ENCODE assay signal across 8 cellular contexts in the genomic region with DNA sequence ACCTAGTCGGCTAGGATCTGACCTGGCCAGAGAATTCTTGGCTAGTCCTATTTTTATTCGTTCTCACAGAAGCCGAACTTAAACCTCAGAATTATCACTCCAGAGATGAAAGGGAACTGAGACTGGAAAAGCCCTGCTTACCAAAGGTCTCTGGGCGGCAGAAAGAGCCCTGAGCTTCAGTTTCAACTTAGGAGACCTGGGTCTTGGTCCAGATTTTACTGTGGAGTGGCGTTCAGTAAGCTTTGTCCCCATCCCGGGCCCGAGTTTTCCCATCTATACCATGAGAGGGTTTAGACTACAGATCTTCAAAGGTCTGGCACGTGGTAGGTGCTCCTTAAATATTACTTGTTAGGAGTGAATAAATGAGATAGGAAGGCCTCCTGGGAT. TPM values are rescaled to one million over a fixed set of nuclear protein-coding genes. Genes with fewer than 3 reads are reported as not detected.
DNase-seq lines count a peak whose midpoint lies in the region; ATAC-seq and TF ChIP-seq lines count a peak whose summit lies in the region.

No MANE protein-coding gene starts in this region.

- ATAC-seq in GM18907 (IDR thresholded peaks at IDR 0.05; ENCODE audit: unreplicated experiment) (peak; percentile 18), HG03196 (IDR thresholded peaks at IDR 0.05; ENCODE audit: unreplicated experiment) (peak; percentile 11), HG02642 (IDR thresholded peaks at IDR 0.05; ENCODE audit: poor library complexity, unreplicated experiment) (no peak)
- ATAC-seq in activated T-helper 17 cell treated with anti-CD3 and anti-CD28 coated beads, Interleukin-2, amount 50 U/mL, for 72 hours (replicated peaks) = peak; percentile 3

- DNase-seq in immature natural killer cell (peak in 2 of 3 donors; percentile 0 to 6), substantia nigra (lab: John Stamatoyannopoulos, UW) (no peak), cerebellum (ENCODE audit: low spot score) (no peak), GM13976 (ENCODE audit: low spot score) (no peak)

- peak overlapping the region; percentile 93 for H3K4me3 Mint-ChIP-seq in activated T-helper 17 cell treated with anti-CD3 and anti-CD28 coated beads, Interleukin-2, amount 50 U/mL, for 72 hours
- peak overlapping the region; percentile 92 to 96 (median 92) for H3K4me3 Mint-ChIP-seq in immature natural killer cell

- in situ Hi-C loops in GM13976 (cut with MboI; ENCODE audit: low sequenced_read_pairs, unreplicated experiment) = no loop called here

- peak overlapping the region; percentile 89 for H3K27ac Mint-ChIP-seq in activated T-helper 17 cell treated with anti-CD3 and anti-CD28 coated beads, Interleukin-2, amount 50 U/mL, for 72 hours
- H3K27ac Mint-ChIP-seq in immature natural killer cell = peak overlapping the region; percentile 71 to 95 (median 84)

- no peaks in the 10 kb centered on the region for H3K9me3 Mint-ChIP-seq in activated T-helper 17 cell treated with anti-CD3 and anti-CD28 coated beads, Interleukin-2, amount 50 U/mL, for 72 hours
- no peaks in the 10 kb centered on the region for H3K9me3 Mint-ChIP-seq in immature natural killer cell

- peak overlapping the region; percentile 46 for H3K27ac ChIP-seq in substantia nigra (ENCODE audit: low read depth, low read length, poor library complexity, severe bottlenecking)

- H3K27me3 Mint-ChIP-seq in activated T-helper 17 cell treated with anti-CD3 and anti-CD28 coated beads, Interleukin-2, amount 50 U/mL, for 72 hours = no peaks in the 10 kb centered on the region
- peaks cover 0 to 9% (median 3%) of the 10 kb centered on the region in 3 donors for H3K27me3 Mint-ChIP-seq in immature natural killer cell (ENCODE audit: low read depth in 3 of 3)

- peaks cover 8% of the 10 kb centered on the region for H3K36me3 Mint-ChIP-seq in activated T-helper 17 cell treated with anti-CD3 and anti-CD28 coated beads, Interleukin-2, amount 50 U/mL, for 72 hours (ENCODE audit: low read depth)
- peaks cover 0 to 5% (median 0%) of the 10 kb centered on the region in 3 donors for H3K36me3 Mint-ChIP-seq in immature natural killer cell

- peaks cover 17% of the 10 kb centered on the region for H3K4me1 Mint-ChIP-seq in activated T-helper 17 cell treated with anti-CD3 and anti-CD28 coated beads, Interleukin-2, amount 50 U/mL, for 72 hours
- peaks cover 33% of the 10 kb centered on the region in 2 donors for H3K4me1 Mint-ChIP-seq in immature natural killer cell

- TF ChIP-seq CTCF in GM13976 (IDR thresholded peaks at IDR 0.05; ENCODE audit: borderline replicate concordance, control extremely low read depth, extremely low read depth, insufficient read depth, missing control alignments) = no peak

RNA-seq across cellular contexts. Expression of a gene that starts 0.5 kb away (rescaled TPM):
- total RNA-seq in activated T-helper 17 cell treated with anti-CD3 and anti-CD28 coated beads, Interleukin-2, amount 50 U/mL, for 72 hours = 10 to 100 TPM; 19.5 to 26.4 TPM
- 1 to 10 TPM; 1.5 to 4.6 (median 2.0) TPM for polyA plus RNA-seq in immature natural killer cell
- total RNA-seq in cerebellum = 19.3 TPM

RNA-seq across cellular contexts. Expression of a gene that starts 40.2 kb away (rescaled TPM):
- total RNA-seq in activated T-helper 17 cell treated with anti-CD3 and anti-CD28 coated beads, Interleukin-2, amount 50 U/mL, for 72 hours = 100 to 1,000 TPM; 143 to 195 TPM
- 100 to 1,000 TPM; 236 to 327 (median 281) TPM for polyA plus RNA-seq in immature natural killer cell
- 28.9 TPM for total RNA-seq in cerebellum

RNA-seq across cellular contexts. Expression of a gene that starts 40.4 kb away (rescaled TPM):
- 10 to 100 TPM; 30.1 to 41.0 TPM for total RNA-seq in activated T-helper 17 cell treated with anti-CD3 and anti-CD28 coated beads, Interleukin-2, amount 50 U/mL, for 72 hours
- polyA plus RNA-seq in immature natural killer cell = 10 to 100 TPM in 1 of 3 donors, 1 to 10 TPM in 2; 3.4 to 10.6 (median 7.2) TPM
- total RNA-seq in cerebellum = 26.6 TPM

Comparison
In these comparisons a context has a peak if more than half of its experiments do, and no peak if none do; other contexts are left out.
1. DNase-seq: peak in immature natural killer cell (2 of 3); none in substantia nigra (0 of 49), cerebellum (single experiment) and GM13976 (single experiment).